Comparison of ENCODE assay signal across 1 cellular context in genomic region chr3:72678892-72679291, GRCh38.
TF ChIP-seq lines count a peak whose summit lies in the region.

No MANE protein-coding gene starts in this region.

TF ChIP-seq in GM23338, 12 proteins besides CTCF, POLR2A, EP300 and RAD21 (continued from another document):
- TF ChIP-seq EZH2phosphoT487 (IDR thresholded peaks at IDR 0.05; ENCODE audit: unreplicated experiment) (no peak), STAT1 (IDR thresholded peaks at IDR 0.05; ENCODE audit: unreplicated experiment) (no peak), POLR2AphosphoS5 (IDR thresholded peaks at IDR 0.05; ENCODE audit: low read depth) (no peak)
TF ChIP-seq in GM23338: peak in this region for 0.
